In genomic region chr5:13821366-13821765, GRCh38 we compare ENCODE assay signal across 1 cellular context.
TF ChIP-seq lines count a peak whose summit lies in the region.

No MANE protein-coding gene starts in this region.

TF ChIP-seq in GM23338, 12 proteins besides CTCF, POLR2A, EP300 and RAD21 (continued from another document):
- TF ChIP-seq ZNF462 (CRISPR knock-in tag; IDR thresholded peaks at IDR 0.05) (no peak), EZH2phosphoT487 (IDR thresholded peaks at IDR 0.05; ENCODE audit: unreplicated experiment) (no peak), REST (IDR thresholded peaks at IDR 0.05; ENCODE audit: unreplicated experiment) (no peak)
